ENCODE assay signal across 23 cellular contexts in genomic region chr10:75288140-75288711, GRCh38. TPM values are rescaled to one million over a fixed set of nuclear protein-coding genes. Genes with fewer than 3 reads are reported as not detected.
DNase-seq lines count a peak whose midpoint lies in the region; ATAC-seq and TF ChIP-seq lines count a peak whose summit lies in the region.
"Had no signal": no experiment of that assay in that cellular context is flagged by ENCODE, and none has a peak within 500 bp of the region (broad histone marks: within the 10 kb centered on the region; RNA-seq: fewer than 3 reads in every experiment).

No MANE protein-coding gene starts in this region.

- H3K4me1 ChIP-seq in vagina (peaks cover 16% of the 10 kb centered on the region), Caco-2 (no peaks in the 10 kb centered on the region)
- H3K4me1 ChIP-seq: A549; BLaER1 treated with 17β-estradiol and CSF1 and Interleukin-3, amounts not matched to agents 10 nM and 100 nM had no signal

- H3K9me3 Mint-ChIP-seq in osteocyte (ENCODE audit: unreplicated experiment), result no peaks in the 10 kb centered on the region
- peaks cover 12% of the 10 kb centered on the region for H3K9me3 Mint-ChIP-seq in Caco-2 (ENCODE audit: unreplicated experiment)
- H3K9me3 Mint-ChIP-seq: CD8-positive, alpha-beta T cell had no signal

- no peak for ATAC-seq in left lobe of liver
- no peak for ATAC-seq in GM21619 (IDR thresholded peaks at IDR 0.05; ENCODE audit: unreplicated experiment)
- ATAC-seq in HG03565 (IDR thresholded peaks at IDR 0.05; ENCODE audit: unreplicated experiment), result no peak
- ATAC-seq: A549; CD8-positive, alpha-beta T cell; GM12878 had no signal

- TF ChIP-seq POLR2A in vagina (IDR thresholded peaks at IDR 0.05), result no peak

- H3K27me3 Mint-ChIP-seq in osteocyte (ENCODE audit: unreplicated experiment) (peaks cover 18% of the 10 kb centered on the region), Caco-2 (ENCODE audit: insufficient read depth, unreplicated experiment) (peaks cover 7% of the 10 kb centered on the region)

- H3K27me3 ChIP-seq in vagina (no peaks in the 10 kb centered on the region), Caco-2 (replicated peaks; ENCODE audit: control insufficient read depth, insufficient read depth, low read length) (no peaks in the 10 kb centered on the region)
- H3K27me3 ChIP-seq: BLaER1 treated with 17β-estradiol and CSF1 and Interleukin-3, amounts not matched to agents 10 nM and 100 nM had no signal

- no peak overlapping the region for H3K27ac Mint-ChIP-seq in osteocyte (ENCODE audit: unreplicated experiment)
- no peak overlapping the region for H3K27ac Mint-ChIP-seq in Caco-2 (ENCODE audit: unreplicated experiment)
- H3K27ac Mint-ChIP-seq: B cell; CD4-positive, alpha-beta T cell; CD8-positive, alpha-beta T cell had no signal

- H3K4me3 ChIP-seq in vagina (no peak overlapping the region), Caco-2 (ENCODE audit: low read depth, low read length) (no peak overlapping the region)
- H3K4me3 ChIP-seq: A549; BLaER1 treated with 17β-estradiol and CSF1 and Interleukin-3, amounts not matched to agents 10 nM and 100 nM; GM12878 had no signal

- H3K36me3 ChIP-seq in vagina (no peaks in the 10 kb centered on the region), Caco-2 (ENCODE audit: control insufficient read depth, insufficient read depth, low read length) (no peaks in the 10 kb centered on the region)
- H3K36me3 ChIP-seq: BLaER1 treated with 17β-estradiol and CSF1 and Interleukin-3, amounts not matched to agents 10 nM and 100 nM had no signal

- no peaks in the 10 kb centered on the region for H3K9me3 ChIP-seq in vagina
- H3K9me3 ChIP-seq in Caco-2, result peaks cover 11% of the 10 kb centered on the region; the same call in 1 of the 2 replicates

- POLR2A ChIA-PET in Caco-2 (lab: Charles Lee), result no interaction called here

- no peak overlapping the region for H3K4me3 Mint-ChIP-seq in osteocyte (ENCODE audit: unreplicated experiment)
- H3K4me3 Mint-ChIP-seq in Caco-2 (ENCODE audit: unreplicated experiment), result no peak overlapping the region
- H3K4me3 Mint-ChIP-seq: B cell; CD4-positive, alpha-beta T cell; CD8-positive, alpha-beta T cell had no signal

- CTCF ChIA-PET in Caco-2 (lab: Charles Lee), result no interaction called here

- intact Hi-C loops in vagina (cut with DNase I) (no loop called here), Caco-2 (cut with micrococcal nuclease; ENCODE audit: unreplicated experiment) (no loop called here)

- no TSS peak for BruUV-seq in Caco-2 (replicated peaks; lab: Mats Ljungman, UMichigan)

- peak; percentile 25 for DNase-seq in activated CD8-positive, alpha-beta memory T cell treated with anti-CD3 and anti-CD28 coated beads, Interleukin-2, amount 50 U/mL, for 48 hours
- DNase-seq in activated CD8-positive, alpha-beta memory T cell treated with anti-CD3 and anti-CD28 coated beads, Interleukin-2, amount 50 U/mL, for 4 hours, result no peak
- DNase-seq in left lobe of liver (ENCODE audit: low spot score), result peak; percentile 31
- peak; percentile 66 for DNase-seq in osteocyte (ENCODE audit: extremely low spot score, unreplicated experiment)
- DNase-seq in vagina (ENCODE audit: extremely low spot score in 2 of 2), result peak; percentile 67 to 79
- no peak for DNase-seq in Caco-2
- DNase-seq: AML-193; CD4-positive, alpha-beta T cell; CD8-positive, alpha-beta T cell; DMS 273 treated with DMSO at 0.1 percent for 48 hours; DMS153; DMS53; DMS79; DND-41; GDM1 had no signal

- H3K4me1 Mint-ChIP-seq in osteocyte (ENCODE audit: unreplicated experiment) (peaks cover 9% of the 10 kb centered on the region), Caco-2 (ENCODE audit: low read depth, unreplicated experiment) (peaks cover 3% of the 10 kb centered on the region)
- H3K4me1 Mint-ChIP-seq: B cell had no signal

- no peak overlapping the region for H3K27ac ChIP-seq in vagina
- H3K27ac ChIP-seq: 22Rv1; A549; BLaER1 treated with 17β-estradiol and CSF1 and Interleukin-3, amounts not matched to agents 10 nM and 100 nM; C4-2B had no signal

- H3K36me3 Mint-ChIP-seq in osteocyte (ENCODE audit: unreplicated experiment), result no peaks in the 10 kb centered on the region
- H3K36me3 Mint-ChIP-seq in Caco-2 (ENCODE audit: insufficient read depth, unreplicated experiment), result no peaks in the 10 kb centered on the region
- H3K36me3 Mint-ChIP-seq: CD8-positive, alpha-beta T cell had no signal

- TF ChIP-seq CTCF in osteocyte (IDR thresholded peaks at IDR 0.05) (no peak), vagina (IDR thresholded peaks at IDR 0.05) (no peak), Caco-2 (IDR thresholded peaks at IDR 0.05; ENCODE audit: insufficient read depth in 1 of 2, low read depth in 1 of 2, low read length in 1 of 2, severe bottlenecking in 1 of 2, unreplicated experiment in 1 of 2) (no peak)

RNA-seq across cellular contexts. Expression of gene COMTD1, which starts 52.5 kb away (rescaled TPM):
- total RNA-seq in left lobe of liver, result 26.9 TPM
- 12.9 and 15.7 TPM in 2 replicates for total RNA-seq in osteocyte
- total RNA-seq in vagina, result 80.0 TPM
- total RNA-seq in Caco-2 (2022), result 38.7 and 39.0 TPM in 2 replicates

Comparison
In these comparisons a context has a peak if more than half of its experiments do, and no peak if none do; other contexts are left out.
1. DNase-seq: peak in activated CD8-positive, alpha-beta memory T cell treated with anti-CD3 and anti-CD28 coated beads, Interleukin-2, amount 50 U/mL, for 48 hours (single experiment), left lobe of liver (single experiment), osteocyte (single experiment) and vagina (2 of 2); none in activated CD8-positive, alpha-beta memory T cell treated with anti-CD3 and anti-CD28 coated beads, Interleukin-2, amount 50 U/mL, for 4 hours (single experiment) and Caco-2 (0 of 2).